14 cellular contexts compared by ENCODE assay signal in genomic region chr6:160791981-160792418, GRCh38.
DNase-seq lines count a peak whose midpoint lies in the region; ATAC-seq, FAIRE-seq and TF ChIP-seq lines count a peak whose summit lies in the region.
"Had no signal": no experiment of that assay in that cellular context is flagged by ENCODE, and none has a peak within 500 bp of the region (broad histone marks: within the 10 kb centered on the region; RNA-seq: fewer than 3 reads in every experiment).

No MANE protein-coding gene starts in this region.

- H2AK5ac ChIP-seq in neuronal stem cell (ENCODE audit: low read depth, low read length), result no peak overlapping the region

- no peak overlapping the region for H2BK12ac ChIP-seq in neuronal stem cell (ENCODE audit: low read length)

- H3K4ac ChIP-seq in neuronal stem cell (ENCODE audit: low read length), result no peak overlapping the region

- H3K4me3 Mint-ChIP-seq in Calu3 (ENCODE audit: low read depth, unreplicated experiment), result peak overlapping the region; percentile 20
- no peak overlapping the region for H3K4me3 Mint-ChIP-seq in activated naive CD4-positive, alpha-beta T cell treated with anti-CD3 and anti-CD28 coated beads, Interleukin-2, amount 10 ng/mL, durations not matched to agents 7 days and 5 days

- H2BK5ac ChIP-seq in neuronal stem cell (ENCODE audit: low read length), result no peak overlapping the region

- no peak overlapping the region for H3K14ac ChIP-seq in neuronal stem cell (ENCODE audit: low read length)

- no peaks in the 10 kb centered on the region for H3K27me3 ChIP-seq in neuronal stem cell (ENCODE audit: control insufficient read depth in 3 of 3, insufficient read depth in 3 of 3, low read depth in 1 of 3, low read length in 3 of 3)
- H3K27me3 ChIP-seq: Peyer's patch, tibial artery had no signal

- BruUV-seq in Calu3 (replicated peaks; lab: Mats Ljungman, UMichigan), result TSS peak; percentile 30

- H3K9me3 ChIP-seq in kidney (ENCODE audit: control insufficient read depth in 1 of 2, low read length in 2 of 2), result no peaks in the 10 kb centered on the region
- no peaks in the 10 kb centered on the region for H3K9me3 ChIP-seq in neuronal stem cell (replicated peaks in 1 of 2; ENCODE audit: control insufficient read depth in 2 of 2, insufficient read depth in 1 of 2, low read depth in 1 of 2, low read length in 2 of 2)
- H3K9me3 ChIP-seq: lower lobe of right lung, Peyer's patch, tibial artery had no signal

- peaks cover 10% of the 10 kb centered on the region for H3K36me3 Mint-ChIP-seq in Calu3 (ENCODE audit: insufficient read depth, unreplicated experiment)
- H3K36me3 Mint-ChIP-seq in activated naive CD4-positive, alpha-beta T cell treated with anti-CD3 and anti-CD28 coated beads, Interleukin-2, amount 10 ng/mL, durations not matched to agents 7 days and 5 days, result no peaks in the 10 kb centered on the region

- DNase-seq in Calu3 (peak; percentile 16), M059J (ENCODE audit: low read depth) (peak; percentile 13), kidney (no peak), neuronal stem cell (ENCODE audit: low spot score) (no peak), H4 (ENCODE audit: low spot score) (no peak)
- DNase-seq in activated naive CD4-positive, alpha-beta T cell treated with anti-CD3 and anti-CD28 coated beads, Interleukin-2, amount 10 ng/mL, durations not matched to agents 7 days and 5 days, result no peak
- DNase-seq: ACHN; activated effector memory CD4-positive, alpha-beta T cell treated with Interleukin-2 at 50 U/mL for 16 hours; lower lobe of right lung; NCI-H2029 treated with DMSO at 0.1 percent for 48 hours; Peyer's patch; tibial artery had no signal

- WGBS in neuronal stem cell (ENCODE audit: extremely low coverage in 2 of 2, insufficient read length in 2 of 2, insufficient replicate concordance in 1 of 2), 2 donors, result no CpG with 5 or more reads among the region's 3 CpGs

- no peaks in the 10 kb centered on the region for H3K79me1 ChIP-seq in neuronal stem cell (ENCODE audit: low read depth, low read length)

- no peak overlapping the region for H4K91ac ChIP-seq in neuronal stem cell (ENCODE audit: low read depth, low read length, poor library complexity)

- H3K27me3 Mint-ChIP-seq in Calu3 (ENCODE audit: unreplicated experiment), result no peaks in the 10 kb centered on the region
- H3K27me3 Mint-ChIP-seq in activated naive CD4-positive, alpha-beta T cell treated with anti-CD3 and anti-CD28 coated beads, Interleukin-2, amount 10 ng/mL, durations not matched to agents 7 days and 5 days, result no peaks in the 10 kb centered on the region

- H3K4me1 ChIP-seq in kidney (ENCODE audit: control insufficient read depth in 1 of 2, insufficient read depth in 1 of 2, low read depth in 1 of 2, low read length in 2 of 2) (no peaks in the 10 kb centered on the region), neuronal stem cell (ENCODE audit: control insufficient read depth in 2 of 2, insufficient read depth in 1 of 2, low read depth in 1 of 2, low read length in 2 of 2) (no peaks in the 10 kb centered on the region)
- H3K4me1 ChIP-seq: lower lobe of right lung, Peyer's patch had no signal

- intact Hi-C loops in Calu3 (cut with micrococcal nuclease; ENCODE audit: unreplicated experiment), result loop anchor here (5.0 kb wide), 2 partner anchors 125 to 200 kb away; partner anchors contain the start of gene MAP3K4
- intact Hi-C loops in kidney (cut with DNase I), result no loop called here

- peak; percentile 16 for ATAC-seq in GM19438 (IDR thresholded peaks at IDR 0.05; ENCODE audit: low read depth, unreplicated experiment)
- ATAC-seq in HG02852 (IDR thresholded peaks at IDR 0.05; ENCODE audit: unreplicated experiment), result peak; percentile 46
- ATAC-seq: lower lobe of right lung had no signal

- CTCF ChIA-PET in Calu3 (lab: Charles Lee), result interaction anchor here (0.6 to 2.1 kb wide), 6 partner anchors 9 to 579 kb away, joined by 3 to 11 read pairs (median 4); no protein-coding TSS in a partner anchor
- CTCF ChIA-PET in activated naive CD4-positive, alpha-beta T cell treated with anti-CD3 and anti-CD28 coated beads, Interleukin-2, amount 10 ng/mL, durations not matched to agents 7 days and 5 days (lab: Charles Lee), result no interaction called here

- H3K36me3 ChIP-seq in kidney (ENCODE audit: control insufficient read depth in 1 of 2, insufficient read depth in 2 of 2, low read length in 2 of 2) (no peaks in the 10 kb centered on the region), neuronal stem cell (replicated peaks in 1 of 2; ENCODE audit: control insufficient read depth in 2 of 2, insufficient read depth in 2 of 2, low read length in 2 of 2) (no peaks in the 10 kb centered on the region)
- H3K36me3 ChIP-seq: lower lobe of right lung, Peyer's patch, tibial artery had no signal

- no peak overlapping the region for H2BK120ac ChIP-seq in neuronal stem cell (ENCODE audit: low read depth, low read length)

- peaks cover 4% of the 10 kb centered on the region for H3K9me3 Mint-ChIP-seq in Calu3 (ENCODE audit: low read depth, unreplicated experiment)
- peaks cover 5% of the 10 kb centered on the region for H3K9me3 Mint-ChIP-seq in activated naive CD4-positive, alpha-beta T cell treated with anti-CD3 and anti-CD28 coated beads, Interleukin-2, amount 10 ng/mL, durations not matched to agents 7 days and 5 days

- H2BK15ac ChIP-seq in neuronal stem cell (ENCODE audit: low read length), result no peak overlapping the region

- TF ChIP-seq CTCF in Calu3 (IDR thresholded peaks at IDR 0.05; ENCODE audit: unreplicated experiment) (no peak), kidney (IDR thresholded peaks at IDR 0.05; ENCODE audit: borderline replicate concordance, extremely low read depth, insufficient read depth) (no peak)

- peak overlapping the region; percentile 83 for H3K27ac Mint-ChIP-seq in Calu3 (ENCODE audit: unreplicated experiment)
- no peak overlapping the region for H3K27ac Mint-ChIP-seq in activated naive CD4-positive, alpha-beta T cell treated with anti-CD3 and anti-CD28 coated beads, Interleukin-2, amount 10 ng/mL, durations not matched to agents 7 days and 5 days

- H3K27ac ChIP-seq in kidney (ENCODE audit: low read depth in 2 of 2, low read length in 2 of 2) (no peak overlapping the region), neuronal stem cell (replicated peaks; ENCODE audit: low read length) (no peak overlapping the region)
- H3K27ac ChIP-seq: lower lobe of right lung, Peyer's patch, tibial artery had no signal

- no peak overlapping the region for H3K23ac ChIP-seq in neuronal stem cell (ENCODE audit: low read depth, low read length, poor library complexity)

- no peak overlapping the region for H3K18ac ChIP-seq in neuronal stem cell (ENCODE audit: low read length)

- no peak for FAIRE-seq in kidney (lab: Jason Lieb, UNC)

- H4K8ac ChIP-seq in neuronal stem cell (ENCODE audit: low read depth, low read length), result no peak overlapping the region

- H3K4me1 Mint-ChIP-seq in Calu3 (ENCODE audit: low read depth, unreplicated experiment), result peaks cover 49% of the 10 kb centered on the region
- H3K4me1 Mint-ChIP-seq in activated naive CD4-positive, alpha-beta T cell treated with anti-CD3 and anti-CD28 coated beads, Interleukin-2, amount 10 ng/mL, durations not matched to agents 7 days and 5 days, result no peaks in the 10 kb centered on the region

- no peak overlapping the region for H3K4me2 ChIP-seq in neuronal stem cell (ENCODE audit: insufficient read depth, low read length, poor library complexity, severe bottlenecking)

- no peak overlapping the region for H2AFZ ChIP-seq in neuronal stem cell (ENCODE audit: low read length)

- H3K9ac ChIP-seq in kidney (ENCODE audit: low read length in 2 of 2) (no peak overlapping the region), neuronal stem cell (ENCODE audit: low read depth, low read length, poor library complexity) (no peak overlapping the region)

- no peak overlapping the region for H3K4me3 ChIP-seq in kidney (ENCODE audit: low read length in 2 of 2)
- no peak overlapping the region for H3K4me3 ChIP-seq in neuronal stem cell (ENCODE audit: low read length in 2 of 2)
- H3K4me3 ChIP-seq: lower lobe of right lung, Peyer's patch, tibial artery had no signal

Comparison
In these comparisons a context has a peak if more than half of its experiments do, and no peak if none do; other contexts are left out.
1. DNase-seq: peak in Calu3 (single experiment) and M059J (single experiment); none in activated naive CD4-positive, alpha-beta T cell treated with anti-CD3 and anti-CD28 coated beads, Interleukin-2, amount 10 ng/mL, durations not matched to agents 7 days and 5 days (single experiment), kidney (single experiment), neuronal stem cell (single experiment) and H4 (single experiment).